17 cellular contexts compared by ENCODE assay signal in genomic region chr21:42594616-42595280, GRCh38. TPM values are rescaled to one million over a fixed set of nuclear protein-coding genes. Genes with fewer than 3 reads are reported as not detected.
A peak's percentile ranks its signal among the peaks of the same experiment; 100 is the strongest.
DNase-seq lines count a peak whose midpoint lies in the region; ATAC-seq and TF ChIP-seq lines count a peak whose summit lies in the region.
"Had no signal": no experiment of that assay in that cellular context is flagged by ENCODE, and none has a peak within 500 bp of the region (broad histone marks: within the 10 kb centered on the region; RNA-seq: fewer than 3 reads in every experiment).

No MANE protein-coding gene starts in this region.

- no peak overlapping the region for H3K4ac ChIP-seq in mesendoderm (ENCODE audit: low read depth, low read length)

- H3K4me3 ChIP-seq in mesendoderm (ENCODE audit: low read length), result no peak overlapping the region
- H3K4me3 ChIP-seq in HAP-1, result no peak overlapping the region

- H2BK15ac ChIP-seq in mesendoderm (replicated peaks; ENCODE audit: low read depth), result no peak overlapping the region

- no peaks in the 10 kb centered on the region for H3K79me1 ChIP-seq in mesendoderm (ENCODE audit: low read length)

- no peak overlapping the region for H3K18ac ChIP-seq in mesendoderm (ENCODE audit: low read length)

- ATAC-seq in HG02973 (IDR thresholded peaks at IDR 0.05; ENCODE audit: unreplicated experiment), result no peak
- ATAC-seq: Panc1 had no signal

- no peak overlapping the region for H3K27ac ChIP-seq in mesendoderm (ENCODE audit: low read depth, low read length)

- H3K9me3 ChIP-seq in HAP-1, result no peaks in the 10 kb centered on the region

- H3K9ac ChIP-seq in mesendoderm (ENCODE audit: low read length), result no peak overlapping the region

- no peak overlapping the region for H4K5ac ChIP-seq in mesendoderm (ENCODE audit: low read length)

- no peaks in the 10 kb centered on the region for H3K4me1 ChIP-seq in mesendoderm (ENCODE audit: control insufficient read depth, low read depth, low read length)
- no peaks in the 10 kb centered on the region for H3K4me1 ChIP-seq in HAP-1

- H3K79me2 ChIP-seq in mesendoderm (ENCODE audit: control insufficient read depth, insufficient read depth, low read length), result no peaks in the 10 kb centered on the region

- H3K23ac ChIP-seq in mesendoderm (ENCODE audit: low read length), result no peak overlapping the region

- H2AK5ac ChIP-seq in mesendoderm (ENCODE audit: low read length), result no peak overlapping the region

- peak; percentile 38 for DNase-seq in GM20000 (ENCODE audit: low spot score)
- DNase-seq in MV-4-11 (lab: John Stamatoyannopoulos, UW), result peak; percentile 73
- DNase-seq in cerebellar cortex (ENCODE audit: low spot score), result peak; percentile 10
- DNase-seq in mesenteric fat pad (ENCODE audit: low spot score), result peak; percentile 68
- DNase-seq in mesendoderm, result no peak
- no peak for DNase-seq in HAP-1 (ENCODE audit: low spot score in 2 of 2)
- no peak for DNase-seq in Ammon's horn (ENCODE audit: low spot score)
- DNase-seq: COR-L47, GF-D8, Kasumi-1, MM.1S, NCI-H1417, NCI-H2029, NCI-H2171, NCI-H82 had no signal

- H2BK120ac ChIP-seq in mesendoderm (ENCODE audit: low read depth, low read length), result no peak overlapping the region

- in situ Hi-C loops in HAP-1 (cut with MboI; ENCODE audit: low sequenced_read_pairs), result loop anchor here (10.0 kb wide), 1 partner anchor 240 kb away; no protein-coding TSS in a partner anchor

- H3K36me3 ChIP-seq in mesendoderm (ENCODE audit: control insufficient read depth, insufficient read depth, low read length) (no peaks in the 10 kb centered on the region), HAP-1 (replicated peaks) (no peaks in the 10 kb centered on the region)

- H3K27me3 ChIP-seq in mesendoderm (ENCODE audit: insufficient read depth, low read length, poor library complexity) (no peaks in the 10 kb centered on the region), HAP-1 (ENCODE audit: low read depth) (no peaks in the 10 kb centered on the region; the same call in 1 of the 2 replicates)

- H4K8ac ChIP-seq in mesendoderm (ENCODE audit: low read depth, low read length), result no peak overlapping the region

- H3K4me2 ChIP-seq in mesendoderm (ENCODE audit: low read length), result no peak overlapping the region

- no peak for TF ChIP-seq CTCF in GM20000 (IDR thresholded peaks at IDR 0.05; ENCODE audit: extremely low read depth, missing control alignments)

- WGBS in mesendoderm (ENCODE audit: extremely low coverage, insufficient coverage, low lambda C conversion rate), result no CpG with 5 or more reads among the region's 17 CpGs

- no peak overlapping the region for H3K56ac ChIP-seq in mesendoderm (ENCODE audit: low read length)

- H2BK5ac ChIP-seq in mesendoderm (ENCODE audit: low read length), result no peak overlapping the region

RNA-seq across cellular contexts. Expression of gene PDE9A, which starts 58.7 kb away (rescaled TPM):
- total RNA-seq in mesenteric fat pad, result 7.9 TPM
- polyA plus RNA-seq in mesendoderm (2013, experiment 1 of 2), result 36.9 TPM
- 38.7 TPM for polyA plus RNA-seq in mesendoderm (2013, experiment 2 of 2)

Comparison
In these comparisons a context has a peak if more than half of its experiments do, and no peak if none do; other contexts are left out.
1. DNase-seq: peak in GM20000 (single experiment), MV-4-11 (single experiment), cerebellar cortex (single experiment) and mesenteric fat pad (single experiment); none in mesendoderm (single experiment), HAP-1 (0 of 2) and Ammon's horn (single experiment).